2 cellular contexts compared by ENCODE assay signal in the genomic region with DNA sequence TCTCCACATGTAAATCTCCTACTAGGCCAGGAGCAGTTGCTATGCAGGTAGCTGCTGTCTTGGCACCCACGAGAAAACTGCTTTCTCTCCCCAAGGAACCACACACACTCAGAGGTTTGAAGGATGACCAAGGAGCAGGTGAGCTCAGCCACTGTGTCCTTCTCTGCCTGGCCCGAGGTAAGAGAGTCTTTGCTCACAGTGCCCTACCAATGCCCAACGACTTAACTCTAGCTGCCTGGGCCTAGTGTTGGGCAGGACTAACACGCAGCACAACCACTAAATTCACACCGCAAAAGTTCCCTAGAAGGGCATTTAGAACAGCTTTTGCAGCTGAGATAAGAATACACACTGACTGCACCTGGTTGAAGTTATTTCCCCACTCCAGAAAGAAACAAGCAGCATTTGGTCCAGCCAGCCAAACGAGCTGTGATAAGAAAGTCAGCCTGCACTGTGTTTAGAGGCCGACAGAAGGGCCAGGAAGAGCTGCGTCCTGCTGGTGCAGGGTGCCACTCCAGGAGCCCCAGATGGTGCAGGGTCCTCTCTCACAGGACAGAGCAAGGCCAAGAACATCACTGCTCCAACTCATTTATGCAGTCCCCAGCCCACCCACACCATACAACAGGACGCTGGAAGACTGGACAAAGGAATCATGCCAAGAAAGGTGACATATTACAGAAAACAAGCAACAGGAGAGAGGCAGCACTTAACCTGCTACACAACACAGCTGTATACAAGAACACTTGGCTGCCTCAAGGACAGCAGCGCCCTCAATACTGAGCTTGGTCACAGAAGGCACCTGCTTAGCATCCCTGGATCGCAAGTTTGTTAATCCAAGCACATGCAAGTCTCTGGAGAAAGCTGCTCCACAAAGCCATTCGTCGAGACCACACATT.
A peak's percentile ranks its signal among the peaks of the same experiment; 100 is the strongest.
TF ChIP-seq lines count a peak whose summit lies in the region.

No MANE protein-coding gene starts in this region.

TF ChIP-seq in GM23338, 12 proteins besides CTCF, POLR2A, EP300 and RAD21:
- TF ChIP-seq STAT1 (IDR thresholded peaks at IDR 0.05; ENCODE audit: unreplicated experiment) (no peak), ZNF114 (CRISPR knock-in tag; IDR thresholded peaks at IDR 0.05) (no peak), CREB1 (CRISPR knock-in tag; IDR thresholded peaks at IDR 0.05; ENCODE audit: low read depth) (no peak), POLR2AphosphoS5 (IDR thresholded peaks at IDR 0.05; ENCODE audit: low read depth) (no peak), EZH2 (IDR thresholded peaks at IDR 0.05; ENCODE audit: low read depth, unreplicated experiment) (no peak)
- TF ChIP-seq, protein P1, sequence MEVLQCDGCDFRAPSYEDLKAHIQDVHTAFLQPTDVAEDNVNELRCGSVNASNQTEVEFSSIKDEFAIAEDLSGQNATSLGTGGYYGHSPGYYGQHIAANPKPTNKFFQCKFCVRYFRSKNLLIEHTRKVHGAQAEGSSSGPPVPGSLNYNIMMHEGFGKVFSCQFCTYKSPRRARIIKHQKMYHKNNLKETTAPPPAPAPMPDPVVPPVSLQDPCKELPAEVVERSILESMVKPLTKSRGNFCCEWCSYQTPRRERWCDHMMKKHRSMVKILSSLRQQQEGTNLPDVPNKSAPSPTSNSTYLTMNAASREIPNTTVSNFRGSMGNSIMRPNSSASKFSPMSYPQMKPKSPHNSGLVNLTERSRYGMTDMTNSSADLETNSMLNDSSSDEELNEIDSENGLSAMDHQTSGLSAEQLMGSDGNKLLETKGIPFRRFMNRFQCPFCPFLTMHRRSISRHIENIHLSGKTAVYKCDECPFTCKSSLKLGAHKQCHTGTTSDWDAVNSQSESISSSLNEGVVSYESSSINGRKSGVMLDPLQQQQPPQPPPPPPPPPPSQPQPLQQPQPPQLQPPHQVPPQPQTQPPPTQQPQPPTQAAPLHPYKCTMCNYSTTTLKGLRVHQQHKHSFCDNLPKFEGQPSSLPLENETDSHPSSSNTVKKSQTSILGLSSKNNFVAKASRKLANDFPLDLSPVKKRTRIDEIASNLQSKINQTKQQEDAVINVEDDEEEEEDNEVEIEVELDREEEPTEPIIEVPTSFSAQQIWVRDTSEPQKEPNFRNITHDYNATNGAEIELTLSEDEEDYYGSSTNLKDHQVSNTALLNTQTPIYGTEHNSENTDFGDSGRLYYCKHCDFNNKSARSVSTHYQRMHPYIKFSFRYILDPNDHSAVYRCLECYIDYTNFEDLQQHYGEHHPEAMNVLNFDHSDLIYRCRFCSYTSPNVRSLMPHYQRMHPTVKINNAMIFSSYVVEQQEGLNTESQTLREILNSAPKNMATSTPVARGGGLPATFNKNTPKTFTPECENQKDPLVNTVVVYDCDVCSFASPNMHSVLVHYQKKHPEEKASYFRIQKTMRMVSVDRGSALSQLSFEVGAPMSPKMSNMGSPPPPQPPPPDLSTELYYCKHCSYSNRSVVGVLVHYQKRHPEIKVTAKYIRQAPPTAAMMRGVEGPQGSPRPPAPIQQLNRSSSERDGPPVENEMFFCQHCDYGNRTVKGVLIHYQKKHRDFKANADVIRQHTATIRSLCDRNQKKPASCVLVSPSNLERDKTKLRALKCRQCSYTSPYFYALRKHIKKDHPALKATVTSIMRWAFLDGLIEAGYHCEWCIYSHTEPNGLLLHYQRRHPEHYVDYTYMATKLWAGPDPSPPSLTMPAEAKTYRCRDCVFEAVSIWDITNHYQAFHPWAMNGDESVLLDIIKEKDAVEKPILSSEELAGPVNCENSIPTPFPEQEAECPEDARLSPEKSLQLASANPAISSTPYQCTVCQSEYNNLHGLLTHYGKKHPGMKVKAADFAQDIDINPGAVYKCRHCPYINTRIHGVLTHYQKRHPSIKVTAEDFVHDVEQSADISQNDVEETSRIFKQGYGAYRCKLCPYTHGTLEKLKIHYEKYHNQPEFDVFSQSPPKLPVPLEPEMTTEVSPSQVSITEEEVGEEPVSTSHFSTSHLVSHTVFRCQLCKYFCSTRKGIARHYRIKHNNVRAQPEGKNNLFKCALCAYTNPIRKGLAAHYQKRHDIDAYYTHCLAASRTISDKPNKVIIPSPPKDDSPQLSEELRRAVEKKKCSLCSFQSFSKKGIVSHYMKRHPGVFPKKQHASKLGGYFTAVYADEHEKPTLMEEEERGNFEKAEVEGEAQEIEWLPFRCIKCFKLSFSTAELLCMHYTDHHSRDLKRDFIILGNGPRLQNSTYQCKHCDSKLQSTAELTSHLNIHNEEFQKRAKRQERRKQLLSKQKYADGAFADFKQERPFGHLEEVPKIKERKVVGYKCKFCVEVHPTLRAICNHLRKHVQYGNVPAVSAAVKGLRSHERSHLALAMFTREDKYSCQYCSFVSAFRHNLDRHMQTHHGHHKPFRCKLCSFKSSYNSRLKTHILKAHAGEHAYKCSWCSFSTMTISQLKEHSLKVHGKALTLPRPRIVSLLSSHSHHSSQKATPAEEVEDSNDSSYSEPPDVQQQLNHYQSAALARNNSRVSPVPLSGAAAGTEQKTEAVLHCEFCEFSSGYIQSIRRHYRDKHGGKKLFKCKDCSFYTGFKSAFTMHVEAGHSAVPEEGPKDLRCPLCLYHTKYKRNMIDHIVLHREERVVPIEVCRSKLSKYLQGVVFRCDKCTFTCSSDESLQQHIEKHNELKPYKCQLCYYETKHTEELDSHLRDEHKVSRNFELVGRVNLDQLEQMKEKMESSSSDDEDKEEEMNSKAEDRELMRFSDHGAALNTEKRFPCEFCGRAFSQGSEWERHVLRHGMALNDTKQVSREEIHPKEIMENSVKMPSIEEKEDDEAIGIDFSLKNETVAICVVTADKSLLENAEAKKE (CRISPR knock-in tag; IDR thresholded peaks at IDR 0.05): no peak
- TF ChIP-seq, protein P2, sequence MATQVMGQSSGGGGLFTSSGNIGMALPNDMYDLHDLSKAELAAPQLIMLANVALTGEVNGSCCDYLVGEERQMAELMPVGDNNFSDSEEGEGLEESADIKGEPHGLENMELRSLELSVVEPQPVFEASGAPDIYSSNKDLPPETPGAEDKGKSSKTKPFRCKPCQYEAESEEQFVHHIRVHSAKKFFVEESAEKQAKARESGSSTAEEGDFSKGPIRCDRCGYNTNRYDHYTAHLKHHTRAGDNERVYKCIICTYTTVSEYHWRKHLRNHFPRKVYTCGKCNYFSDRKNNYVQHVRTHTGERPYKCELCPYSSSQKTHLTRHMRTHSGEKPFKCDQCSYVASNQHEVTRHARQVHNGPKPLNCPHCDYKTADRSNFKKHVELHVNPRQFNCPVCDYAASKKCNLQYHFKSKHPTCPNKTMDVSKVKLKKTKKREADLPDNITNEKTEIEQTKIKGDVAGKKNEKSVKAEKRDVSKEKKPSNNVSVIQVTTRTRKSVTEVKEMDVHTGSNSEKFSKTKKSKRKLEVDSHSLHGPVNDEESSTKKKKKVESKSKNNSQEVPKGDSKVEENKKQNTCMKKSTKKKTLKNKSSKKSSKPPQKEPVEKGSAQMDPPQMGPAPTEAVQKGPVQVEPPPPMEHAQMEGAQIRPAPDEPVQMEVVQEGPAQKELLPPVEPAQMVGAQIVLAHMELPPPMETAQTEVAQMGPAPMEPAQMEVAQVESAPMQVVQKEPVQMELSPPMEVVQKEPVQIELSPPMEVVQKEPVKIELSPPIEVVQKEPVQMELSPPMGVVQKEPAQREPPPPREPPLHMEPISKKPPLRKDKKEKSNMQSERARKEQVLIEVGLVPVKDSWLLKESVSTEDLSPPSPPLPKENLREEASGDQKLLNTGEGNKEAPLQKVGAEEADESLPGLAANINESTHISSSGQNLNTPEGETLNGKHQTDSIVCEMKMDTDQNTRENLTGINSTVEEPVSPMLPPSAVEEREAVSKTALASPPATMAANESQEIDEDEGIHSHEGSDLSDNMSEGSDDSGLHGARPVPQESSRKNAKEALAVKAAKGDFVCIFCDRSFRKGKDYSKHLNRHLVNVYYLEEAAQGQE (IDR thresholded peaks at IDR 0.05; ENCODE audit: unreplicated experiment): no peak
TF ChIP-seq in GM23338: peak in this region for 0.

TF ChIP-seq in K562, 482 proteins besides CTCF, POLR2A, EP300 and RAD21:
- 0 out of 2 replicates have a peak, but pooled peaks have one; percentile 2 for TF ChIP-seq TCF3 (CRISPR knock-in tag; IDR thresholded peaks at IDR 0.05)
- TF ChIP-seq CBFA2T3 (IDR thresholded peaks at IDR 0.05): peak; percentile 52
- peak; percentile 20; the same call in 1 of the 2 replicates for TF ChIP-seq CBFA2T2 (conservative IDR thresholded peaks at IDR 0.05)
- TF ChIP-seq, protein P3, sequence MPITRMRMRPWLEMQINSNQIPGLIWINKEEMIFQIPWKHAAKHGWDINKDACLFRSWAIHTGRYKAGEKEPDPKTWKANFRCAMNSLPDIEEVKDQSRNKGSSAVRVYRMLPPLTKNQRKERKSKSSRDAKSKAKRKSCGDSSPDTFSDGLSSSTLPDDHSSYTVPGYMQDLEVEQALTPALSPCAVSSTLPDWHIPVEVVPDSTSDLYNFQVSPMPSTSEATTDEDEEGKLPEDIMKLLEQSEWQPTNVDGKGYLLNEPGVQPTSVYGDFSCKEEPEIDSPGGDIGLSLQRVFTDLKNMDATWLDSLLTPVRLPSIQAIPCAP (CRISPR knock-in tag; IDR thresholded peaks at IDR 0.05; ENCODE audit: borderline replicate concordance): no peak
- TF ChIP-seq TEAD4 (IDR thresholded peaks at IDR 0.05; ENCODE audit: low read length): peak; percentile 53
- no peak for TF ChIP-seq TEAD4 (CRISPR knock-in tag; IDR thresholded peaks at IDR 0.05; ENCODE audit: borderline replicate concordance)
- no peak for TF ChIP-seq PHF8 (IDR thresholded peaks at IDR 0.05; ENCODE audit: borderline replicate concordance, low read length)
- TF ChIP-seq, protein P4, sequence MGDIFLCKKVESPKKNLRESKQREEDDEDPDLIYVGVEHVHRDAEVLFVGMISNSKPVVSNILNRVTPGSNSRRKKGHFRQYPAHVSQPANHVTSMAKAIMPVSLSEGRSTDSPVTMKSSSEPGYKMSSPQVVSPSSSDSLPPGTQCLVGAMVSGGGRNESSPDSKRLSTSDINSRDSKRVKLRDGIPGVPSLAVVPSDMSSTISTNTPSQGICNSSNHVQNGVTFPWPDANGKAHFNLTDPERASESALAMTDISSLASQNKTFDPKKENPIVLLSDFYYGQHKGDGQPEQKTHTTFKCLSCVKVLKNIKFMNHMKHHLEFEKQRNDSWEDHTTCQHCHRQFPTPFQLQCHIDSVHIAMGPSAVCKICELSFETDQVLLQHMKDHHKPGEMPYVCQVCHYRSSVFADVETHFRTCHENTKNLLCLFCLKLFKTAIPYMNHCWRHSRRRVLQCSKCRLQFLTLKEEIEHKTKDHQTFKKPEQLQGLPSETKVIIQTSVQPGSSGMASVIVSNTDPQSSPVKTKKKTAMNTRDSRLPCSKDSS (IDR thresholded peaks at IDR 0.05; ENCODE audit: low read depth, partially characterized antibody): no peak
- TF ChIP-seq ZFX (CRISPR knock-in tag; IDR thresholded peaks at IDR 0.05): peak; percentile 40
